11 cellular contexts compared by ENCODE assay signal in genomic region chr3:104279617-104280016, GRCh38.
DNase-seq lines count a peak whose midpoint lies in the region; TF ChIP-seq lines count a peak whose summit lies in the region.
"Had no signal": no experiment of that assay in that cellular context is flagged by ENCODE, and none has a peak within 500 bp of the region (broad histone marks: within the 10 kb centered on the region; RNA-seq: fewer than 3 reads in every experiment).

No MANE protein-coding gene starts in this region.

- H3K4me3 Mint-ChIP-seq in MCF 10A (ENCODE audit: unreplicated experiment) (peak overlapping the region; percentile 65), immature natural killer cell (peak overlapping the region in 1 of 5 donors; percentile 12)
- H3K4me3 Mint-ChIP-seq: dendritic cell treated with granulocyte-macrophage colony-stimulating factor and Interleukin-4, amounts not matched to agents 40 ng/mL and 50 ng/mL, for 4 days had no signal

- TF ChIP-seq CTCF in MCF 10A (IDR thresholded peaks at IDR 0.05; ENCODE audit: unreplicated experiment) (no peak), breast epithelium (IDR thresholded peaks at IDR 0.05) (no peak)

- H3K27me3 ChIP-seq in breast epithelium, result no peaks in the 10 kb centered on the region

- no TSS peak for BruUV-seq in MCF 10A (replicated peaks; lab: Mats Ljungman, UMichigan)

- in situ Hi-C loops in SK-MEL-5 (cut with HindIII; ENCODE audit: low pct_unique_long_range_greater_than_20kb, low sequenced_read_pairs), result no loop called here

- H3K27ac ChIP-seq in breast epithelium, result no peak overlapping the region

- H3K36me3 ChIP-seq in breast epithelium, result no peaks in the 10 kb centered on the region

- POLR2A ChIA-PET in MCF 10A (lab: Yijun Ruan, JAX), result interaction anchor here (1.1 to 1.6 kb wide), 3 partner anchors 9 to 1089 kb away, joined by 3 to 8 read pairs (median 4); no protein-coding TSS in a partner anchor

- H3K4me1 ChIP-seq in breast epithelium, result no peaks in the 10 kb centered on the region

- peaks cover 31 to 44% of the 10 kb centered on the region in 2 donors for H3K9me3 ChIP-seq in breast epithelium

- peak overlapping the region in 1 of 3 donors; percentile 48 for H3K4me3 ChIP-seq in breast epithelium

- H3K27ac Mint-ChIP-seq in MCF 10A (ENCODE audit: low read depth, unreplicated experiment) (peak overlapping the region; percentile 59), immature natural killer cell (no peak overlapping the region)
- H3K27ac Mint-ChIP-seq: dendritic cell treated with granulocyte-macrophage colony-stimulating factor and Interleukin-4, amounts not matched to agents 40 ng/mL and 50 ng/mL, for 4 days had no signal

- intact Hi-C loops in MCF 10A (cut with micrococcal nuclease), result loop anchor here (10.0 kb wide), 1 partner anchor 315 kb away; no protein-coding TSS in a partner anchor
- intact Hi-C loops in breast epithelium (cut with DNase I; ENCODE audit: low total_unique reads), result no loop called here

- H3K27me3 Mint-ChIP-seq in MCF 10A (ENCODE audit: insufficient read depth, unreplicated experiment) (no peaks in the 10 kb centered on the region), immature natural killer cell (ENCODE audit: low read depth in 3 of 3) (no peaks in the 10 kb centered on the region)
- H3K27me3 Mint-ChIP-seq: dendritic cell treated with granulocyte-macrophage colony-stimulating factor and Interleukin-4, amounts not matched to agents 40 ng/mL and 50 ng/mL, for 4 days had no signal

- H3K36me3 Mint-ChIP-seq in MCF 10A (ENCODE audit: insufficient read depth, unreplicated experiment), result no peaks in the 10 kb centered on the region
- H3K36me3 Mint-ChIP-seq in immature natural killer cell, result no peaks in the 10 kb centered on the region

- H3K4me1 Mint-ChIP-seq in MCF 10A (ENCODE audit: insufficient read depth, unreplicated experiment) (peaks cover 7% of the 10 kb centered on the region), immature natural killer cell (no peaks in the 10 kb centered on the region)

- CTCF ChIA-PET in MCF 10A (lab: Yijun Ruan, JAX), result interaction anchor here (0.5 to 0.7 kb wide), 4 partner anchors 10 to 1090 kb away, joined by 3 read pairs; no protein-coding TSS in a partner anchor

- DNase-seq in MCF 10A (ENCODE audit: unreplicated experiment), result peak; percentile 41
- no peak for DNase-seq in breast epithelium (ENCODE audit: low spot score in 2 of 2)
- peak; percentile 86 for DNase-seq in SK-MEL-5 (ENCODE audit: low read depth, low spot score)
- DNase-seq in fibroblast of peridontal ligament (ENCODE audit: extremely low read depth), result peak; percentile 73
- DNase-seq in immature natural killer cell, result no peak
- no peak for DNase-seq in nucleus accumbens (lab: John Stamatoyannopoulos, UW)
- DNase-seq in CD1c-positive myeloid dendritic cell (ENCODE audit: extremely low spot score), result no peak
- no peak for DNase-seq in KG1 (lab: John Stamatoyannopoulos, UW)
- DNase-seq: NCI-H345; stimulated activated CD4-positive, alpha-beta T cell treated with anti-CD3 and anti-CD28 coated beads, Interleukin-4, amount 100 ng/mL, for 24 hours had no signal

- no peak for TF ChIP-seq POLR2A in breast epithelium (IDR thresholded peaks at IDR 0.05)

- H3K9me3 Mint-ChIP-seq in MCF 10A (ENCODE audit: unreplicated experiment), result peaks cover 11% of the 10 kb centered on the region
- peaks cover 18 to 71% (median 40%) of the 10 kb centered on the region in 6 donors for H3K9me3 Mint-ChIP-seq in immature natural killer cell

Comparison
In these comparisons a context has a peak if more than half of its experiments do, and no peak if none do; other contexts are left out.
1. DNase-seq: peak in MCF 10A (single experiment), SK-MEL-5 (single experiment) and fibroblast of peridontal ligament (single experiment); none in breast epithelium (0 of 2), immature natural killer cell (0 of 3), nucleus accumbens (0 of 56), CD1c-positive myeloid dendritic cell (single experiment) and KG1 (single experiment).